30 cellular contexts compared by ENCODE assay signal in genomic region chr4:67891645-67892044, GRCh38. TPM values are rescaled to one million over a fixed set of nuclear protein-coding genes. Genes with fewer than 3 reads are reported as not detected.
"Had no signal": no experiment of that assay in that cellular context is flagged by ENCODE, and none has a peak within 500 bp of the region (broad histone marks: within the 10 kb centered on the region; RNA-seq: fewer than 3 reads in every experiment).

No MANE protein-coding gene starts in this region.

- H3K36me3 Mint-ChIP-seq: naive thymus-derived CD4-positive, alpha-beta T cell had no signal

- H3K27ac Mint-ChIP-seq: naive thymus-derived CD4-positive, alpha-beta T cell; nephron progenitor cell; stimulated activated naive B cell treated with anti-CD40 and anti-IgM and Interleukin-4, amounts not matched to agents 10 μg/mL and 1 μg/mL and 100 μg/mL, for 72 hours; stimulated activated naive CD8-positive, alpha-beta T cell treated with anti-CD3 and anti-CD28 coated beads, Interleukin-15, amount 100 ng/mL, for 72 hours had no signal

- H2AFZ ChIP-seq: hepatocyte had no signal

- H3K9me3 ChIP-seq: colonic mucosa, esophagus squamous epithelium, lower lobe of right lung, testis, upper lobe of right lung, vagina had no signal

- DNase-seq: colonic mucosa; dermis blood vessel endothelial cell; effector CD4-positive, alpha-beta T cell; esophagus squamous epithelium; head of caudate nucleus; kidney; left cardiac atrium; left ventricle myocardium inferior; lower lobe of right lung; mesenchymal stem cell; midbrain; naive thymus-derived CD4-positive, alpha-beta T cell; nephron progenitor cell; spleen; stimulated activated CD4-positive, alpha-beta T cell treated with anti-CD3 and anti-CD28 coated beads, Interleukin-15, amount 100 ng/mL, for 24 hours; stimulated activated CD4-positive, alpha-beta T cell treated with anti-CD3 and anti-CD28 coated beads, Interleukin-1b, Interleukin-23, amount 100 ng/mL, for 48 hours; stimulated activated CD4-positive, alpha-beta T cell treated with anti-CD3 and anti-CD28 coated beads, Interleukin-4, amount 100 ng/mL, for 24 hours; stimulated activated naive B cell treated with anti-CD40 and anti-IgM and Interleukin-4, amounts not matched to agents 10 μg/mL and 1 μg/mL and 100 μg/mL, for 72 hours; stimulated activated naive CD8-positive, alpha-beta T cell treated with anti-CD3 and anti-CD28 coated beads, Interleukin-15, amount 100 ng/mL, for 72 hours; testis; upper lobe of right lung had no signal

- H3K4me2 ChIP-seq: hepatocyte had no signal

- H3K4me1 ChIP-seq: colonic mucosa, left ventricle myocardium inferior, lower lobe of right lung, spleen, testis, tibial nerve, upper lobe of right lung, vagina had no signal

- H3K27ac ChIP-seq: colonic mucosa, esophagus squamous epithelium, foreskin keratinocyte, hepatocyte, left ventricle myocardium inferior, lower lobe of right lung, spleen, testis, tibial nerve, upper lobe of right lung, vagina had no signal

- ATAC-seq: left cardiac atrium; lower lobe of right lung; naive thymus-derived CD4-positive, alpha-beta T cell; sciatic nerve; stimulated activated naive CD8-positive, alpha-beta T cell treated with anti-CD3 and anti-CD28 coated beads, Interleukin-15, amount 100 ng/mL, for 72 hours; upper lobe of right lung had no signal

- H3K4me3 ChIP-seq: colonic mucosa, esophagus squamous epithelium, hepatocyte, left ventricle myocardium inferior, lower lobe of right lung, spleen, testis, tibial nerve, upper lobe of right lung, vagina had no signal

- H3K27me3 Mint-ChIP-seq: naive thymus-derived CD4-positive, alpha-beta T cell; stimulated activated naive B cell treated with anti-CD40 and anti-IgM and Interleukin-4, amounts not matched to agents 10 μg/mL and 1 μg/mL and 100 μg/mL, for 72 hours; stimulated activated naive CD8-positive, alpha-beta T cell treated with anti-CD3 and anti-CD28 coated beads, Interleukin-15, amount 100 ng/mL, for 72 hours had no signal

- H3K36me3 ChIP-seq: colonic mucosa, esophagus squamous epithelium, left ventricle myocardium inferior, lower lobe of right lung, spleen, tibial nerve, upper lobe of right lung, vagina had no signal

- H3K27me3 ChIP-seq: colonic mucosa, esophagus squamous epithelium, foreskin keratinocyte, hepatocyte, spleen, testis, tibial nerve, upper lobe of right lung, vagina had no signal

- H3K4me1 Mint-ChIP-seq: nephron progenitor cell; stimulated activated naive CD8-positive, alpha-beta T cell treated with anti-CD3 and anti-CD28 coated beads, Interleukin-15, amount 100 ng/mL, for 72 hours had no signal

- H3K4me3 Mint-ChIP-seq: naive thymus-derived CD4-positive, alpha-beta T cell; nephron progenitor cell; stimulated activated naive B cell treated with anti-CD40 and anti-IgM and Interleukin-4, amounts not matched to agents 10 μg/mL and 1 μg/mL and 100 μg/mL, for 72 hours; stimulated activated naive CD8-positive, alpha-beta T cell treated with anti-CD3 and anti-CD28 coated beads, Interleukin-15, amount 100 ng/mL, for 72 hours had no signal

RNA-seq across cellular contexts. Expression of gene TMPRSS11D, which starts 7.8 kb away (rescaled TPM):
- total RNA-seq: colonic mucosa; dermis blood vessel endothelial cell; hepatocyte; kidney; left cardiac atrium; left ventricle myocardium inferior; lower lobe of right lung; naive thymus-derived CD4-positive, alpha-beta T cell; omental fat pad; pulmonary artery endothelial cell; sciatic nerve; skeletal muscle tissue; spleen; subcutaneous adipose tissue; tibial nerve; upper lobe of right lung had no signal
- polyA plus RNA-seq: naive thymus-derived CD4-positive, alpha-beta T cell had no signal
